2 cellular contexts compared by ENCODE assay signal in genomic region chr5:95207820-95208219, GRCh38.
DNase-seq lines count a peak whose midpoint lies in the region; TF ChIP-seq lines count a peak whose summit lies in the region.
"Not testable (repeated sequence)": the region's sequence is repeated elsewhere in the genome, so short reads cannot be mapped to it uniquely, and the experiment has no call there.

No MANE protein-coding gene starts in this region.

- BruUV-seq in Caco-2 (replicated peaks; lab: Mats Ljungman, UMichigan) = not testable (repeated sequence)

- H3K36me3 ChIP-seq in Caco-2 (ENCODE audit: control insufficient read depth, insufficient read depth, low read length); HEK293 (ENCODE audit: control insufficient read depth in 2 of 2, insufficient read depth in 1 of 2, low read length in 2 of 2): not testable (repeated sequence)

- H3K4me3 ChIP-seq in Caco-2 (ENCODE audit: low read depth, low read length); HEK293 (ENCODE audit: low read depth, low read length): not testable (repeated sequence)

- H3K27me3 ChIP-seq in Caco-2 (replicated peaks; ENCODE audit: control insufficient read depth, insufficient read depth, low read length) = not testable (repeated sequence)

- not testable (repeated sequence) for TF ChIP-seq CTCF in Caco-2 (IDR thresholded peaks at IDR 0.05; ENCODE audit: insufficient read depth in 1 of 2, low read depth in 1 of 2, low read length in 1 of 2, severe bottlenecking in 1 of 2, unreplicated experiment in 1 of 2); HEK293 (tag by site-specific recombination; IDR thresholded peaks at IDR 0.05)

- CTCF ChIA-PET in Caco-2 (lab: Charles Lee); HEK293 (lab: Yijun Ruan, JAX): not testable (repeated sequence)

- POLR2A ChIA-PET in Caco-2 (lab: Charles Lee); HEK293 (lab: Yijun Ruan, JAX): not testable (repeated sequence)

- peaks cover 22% of the 10 kb centered on the region for H3K4me1 Mint-ChIP-seq in Caco-2 (ENCODE audit: low read depth, unreplicated experiment)

- H3K9me3 ChIP-seq in Caco-2; HEK293 (ENCODE audit: control insufficient read depth, insufficient read depth, low read depth, low read length): not testable (repeated sequence)

- H3K4me1 ChIP-seq in Caco-2 = peaks cover 16% of the 10 kb centered on the region
- H3K4me1 ChIP-seq in HEK293 (ENCODE audit: control insufficient read depth, insufficient read depth, low read length) = not testable (repeated sequence)

- H3K4me3 Mint-ChIP-seq in Caco-2 (ENCODE audit: unreplicated experiment) = peak overlapping the region; percentile 35

- peak overlapping the region; percentile 83 for H3K27ac Mint-ChIP-seq in Caco-2 (ENCODE audit: unreplicated experiment)

- not testable (repeated sequence) for H3K27ac ChIP-seq in HEK293 (ENCODE audit: extremely low read depth, low read depth, low read length)

- H3K27me3 Mint-ChIP-seq in Caco-2 (ENCODE audit: insufficient read depth, unreplicated experiment) = not testable (repeated sequence)

- intact Hi-C loops in Caco-2 (cut with micrococcal nuclease; ENCODE audit: unreplicated experiment) = not testable (repeated sequence)

- H3K36me3 Mint-ChIP-seq in Caco-2 (ENCODE audit: insufficient read depth, unreplicated experiment) = not testable (repeated sequence)

- DNase-seq in Caco-2 = not testable (repeated sequence)

- H3K9me3 Mint-ChIP-seq in Caco-2 (ENCODE audit: unreplicated experiment) = peaks cover 45% of the 10 kb centered on the region

TF ChIP-seq in HEK293, 187 proteins besides CTCF, POLR2A, EP300 and RAD21:
- TF ChIP-seq ZNF596 (tag by site-specific recombination; IDR thresholded peaks at IDR 0.05) (peak; percentile 87), PRDM1 (tag by site-specific recombination; IDR thresholded peaks at IDR 0.05) (peak; percentile 43; the same call in 1 of the 2 replicates), ZNF169 (tag by site-specific recombination; IDR thresholded peaks at IDR 0.05) (peak; percentile 84)
TF ChIP-seq in HEK293: peak in this region for 3; not testable (repeated sequence) for 184.
